ENCODE assay signal across 1 cellular context in genomic region chr5:88741964-88742363, GRCh38.
TF ChIP-seq lines count a peak whose summit lies in the region.

No MANE protein-coding gene starts in this region.

TF ChIP-seq in GM12878, 131 proteins besides CTCF, POLR2A, EP300 and RAD21 (continued from another document):
- TF ChIP-seq ATF2 (IDR thresholded peaks at IDR 0.05; ENCODE audit: low read length), result 0 out of 2 replicates have a peak, but pooled peaks have one; percentile 24
- TF ChIP-seq BRCA1 (IDR thresholded peaks at IDR 0.05; ENCODE audit: low read depth, low read length), result no peak
- TF ChIP-seq RELB (IDR thresholded peaks at IDR 0.05; ENCODE audit: low read depth), result peak; percentile 61; the same call in 1 of the 2 replicates
- no peak for TF ChIP-seq USF2 (IDR thresholded peaks at IDR 0.05; ENCODE audit: borderline replicate concordance, low read depth, low read length)
